22 cellular contexts compared by ENCODE assay signal in the genomic region with DNA sequence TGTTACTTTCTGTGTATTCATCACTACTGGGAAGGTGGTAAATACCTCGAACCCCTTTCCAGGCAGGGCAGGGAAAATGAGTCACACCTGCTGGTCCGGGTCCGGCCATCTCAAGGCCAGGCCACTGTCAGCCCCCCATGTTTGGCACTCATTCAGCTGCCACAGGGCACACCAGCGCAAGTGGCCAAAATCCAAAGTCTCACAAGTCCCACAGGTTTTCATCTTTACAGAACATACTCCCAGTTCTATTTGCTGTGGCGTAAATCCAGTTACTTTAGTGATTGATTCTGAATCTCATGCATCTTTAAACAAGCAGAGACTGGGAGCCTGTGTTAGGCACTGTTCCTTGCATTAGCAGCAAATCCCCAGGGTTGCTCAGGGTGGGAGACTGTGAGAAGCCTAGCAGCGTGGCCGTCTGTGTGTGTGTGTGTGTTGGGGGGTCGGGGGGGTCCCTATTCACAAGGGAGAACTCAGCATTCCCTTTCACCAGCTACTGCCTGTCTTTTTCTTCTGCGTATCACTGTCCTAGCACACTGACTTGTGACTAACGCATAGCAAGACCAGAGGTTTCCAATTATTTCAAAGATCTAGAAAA. TPM values are rescaled to one million over a fixed set of nuclear protein-coding genes. Genes with fewer than 3 reads are reported as not detected.
DNase-seq lines count a peak whose midpoint lies in the region; ATAC-seq and TF ChIP-seq lines count a peak whose summit lies in the region.
"Had no signal": no experiment of that assay in that cellular context is flagged by ENCODE, and none has a peak within 500 bp of the region (broad histone marks: within the 10 kb centered on the region; RNA-seq: fewer than 3 reads in every experiment).

No MANE protein-coding gene starts in this region.

- no peaks in the 10 kb centered on the region for H3K36me3 Mint-ChIP-seq in naive B cell
- H3K36me3 Mint-ChIP-seq in stimulated activated memory B cell treated with anti-CD40 and anti-IgM and Interleukin-4, amounts not matched to agents 10 μg/mL and 1 μg/mL and 100 μg/mL, for 72 hours: no peaks in the 10 kb centered on the region
- no peaks in the 10 kb centered on the region for H3K36me3 Mint-ChIP-seq in activated CD8-positive, alpha-beta memory T cell treated with anti-CD3 and anti-CD28 coated beads, Interleukin-2, amount 10 ng/mL, durations not matched to agents 7 days and 5 days

- peak overlapping the region; percentile 22 for H3K27ac ChIP-seq in WERI-Rb-1
- H3K27ac ChIP-seq: parathyroid adenoma had no signal

- peak overlapping the region; percentile 75; the same call in 1 of the 2 replicates for H3K4me3 ChIP-seq in GM12865 (ENCODE audit: low read depth, low read length)
- H3K4me3 ChIP-seq in WERI-Rb-1 (ENCODE audit: low read depth, low read length): no peak overlapping the region
- H3K4me3 ChIP-seq: skin epidermis had no signal

- POLR2A ChIA-PET in GM10248 (lab: Yijun Ruan, JAX): interaction anchor here (1.1 kb wide), 1 partner anchor 11 kb away, joined by 8 read pairs; no protein-coding TSS in a partner anchor

- H3K27me3 ChIP-seq in WERI-Rb-1 (ENCODE audit: insufficient read depth, low read depth, severe bottlenecking): no peaks in the 10 kb centered on the region

- H3K27ac Mint-ChIP-seq in naive B cell: peak overlapping the region; percentile 36 to 97 (median 73)
- H3K27ac Mint-ChIP-seq in stimulated activated memory B cell treated with anti-CD40 and anti-IgM and Interleukin-4, amounts not matched to agents 10 μg/mL and 1 μg/mL and 100 μg/mL, for 72 hours: peak overlapping the region; percentile 84
- H3K27ac Mint-ChIP-seq in activated CD8-positive, alpha-beta memory T cell treated with anti-CD3 and anti-CD28 coated beads, Interleukin-2, amount 10 ng/mL, durations not matched to agents 7 days and 5 days: no peak overlapping the region

- H3K4me3 Mint-ChIP-seq in naive B cell: peak overlapping the region in 7 of 8 donors; percentile 6 to 99 (median 44)
- H3K4me3 Mint-ChIP-seq in stimulated activated memory B cell treated with anti-CD40 and anti-IgM and Interleukin-4, amounts not matched to agents 10 μg/mL and 1 μg/mL and 100 μg/mL, for 72 hours: no peak overlapping the region
- H3K4me3 Mint-ChIP-seq in activated CD8-positive, alpha-beta memory T cell treated with anti-CD3 and anti-CD28 coated beads, Interleukin-2, amount 10 ng/mL, durations not matched to agents 7 days and 5 days: no peak overlapping the region
- H3K4me3 Mint-ChIP-seq: central memory CD8-positive, alpha-beta T cell had no signal

- H3K9me3 ChIP-seq in WERI-Rb-1 (ENCODE audit: severe bottlenecking): no peaks in the 10 kb centered on the region
- H3K9me3 ChIP-seq: left ventricle myocardium inferior had no signal

- ATAC-seq in naive B cell (ENCODE audit: low read depth in 2 of 2) (no peak), GM18870 (IDR thresholded peaks at IDR 0.05; ENCODE audit: unreplicated experiment) (no peak)
- ATAC-seq in stimulated activated memory B cell treated with anti-CD40 and anti-IgM and Interleukin-4, amounts not matched to agents 10 μg/mL and 1 μg/mL and 100 μg/mL, for 72 hours: no peak
- ATAC-seq in activated CD8-positive, alpha-beta memory T cell treated with anti-CD3 and anti-CD28 coated beads, Interleukin-2, amount 10 ng/mL, durations not matched to agents 7 days and 5 days: no peak

- peaks cover 0 to 4% (median 0%) of the 10 kb centered on the region in 7 donors for H3K9me3 Mint-ChIP-seq in naive B cell
- H3K9me3 Mint-ChIP-seq in stimulated activated memory B cell treated with anti-CD40 and anti-IgM and Interleukin-4, amounts not matched to agents 10 μg/mL and 1 μg/mL and 100 μg/mL, for 72 hours: no peaks in the 10 kb centered on the region
- no peaks in the 10 kb centered on the region for H3K9me3 Mint-ChIP-seq in activated CD8-positive, alpha-beta memory T cell treated with anti-CD3 and anti-CD28 coated beads, Interleukin-2, amount 10 ng/mL, durations not matched to agents 7 days and 5 days (ENCODE audit: low read depth)
- H3K9me3 Mint-ChIP-seq: central memory CD8-positive, alpha-beta T cell had no signal

- CTCF ChIA-PET in activated CD8-positive, alpha-beta memory T cell treated with anti-CD3 and anti-CD28 coated beads, Interleukin-2, amount 10 ng/mL, durations not matched to agents 7 days and 5 days (lab: Charles Lee): no interaction called here
- CTCF ChIA-PET in GM10248 (lab: Yijun Ruan, JAX): interaction anchor here (1.2 to 1.3 kb wide), 2 partner anchors 8 to 11 kb away, joined by 4 to 6 read pairs; no protein-coding TSS in a partner anchor

- H3K4me1 Mint-ChIP-seq in naive B cell: peaks cover 48 to 79% (median 61%) of the 10 kb centered on the region in 3 donors
- H3K4me1 Mint-ChIP-seq in stimulated activated memory B cell treated with anti-CD40 and anti-IgM and Interleukin-4, amounts not matched to agents 10 μg/mL and 1 μg/mL and 100 μg/mL, for 72 hours: peaks cover 48% of the 10 kb centered on the region
- peaks cover 23% of the 10 kb centered on the region for H3K4me1 Mint-ChIP-seq in activated CD8-positive, alpha-beta memory T cell treated with anti-CD3 and anti-CD28 coated beads, Interleukin-2, amount 10 ng/mL, durations not matched to agents 7 days and 5 days

- TF ChIP-seq CTCF in GM12865 (IDR thresholded peaks at IDR 0.05; ENCODE audit: insufficient read depth, low read depth, low read length, missing control alignments) (no peak), WERI-Rb-1 (IDR thresholded peaks at IDR 0.05; ENCODE audit: low read depth, low read length) (no peak), GM10248 (IDR thresholded peaks at IDR 0.05; ENCODE audit: control extremely low read depth, extremely low read depth, low read depth, missing control alignments) (no peak)

- no peaks in the 10 kb centered on the region for H3K27me3 Mint-ChIP-seq in naive B cell
- H3K27me3 Mint-ChIP-seq in stimulated activated memory B cell treated with anti-CD40 and anti-IgM and Interleukin-4, amounts not matched to agents 10 μg/mL and 1 μg/mL and 100 μg/mL, for 72 hours: no peaks in the 10 kb centered on the region
- H3K27me3 Mint-ChIP-seq in activated CD8-positive, alpha-beta memory T cell treated with anti-CD3 and anti-CD28 coated beads, Interleukin-2, amount 10 ng/mL, durations not matched to agents 7 days and 5 days: peaks cover 41% of the 10 kb centered on the region

- no peaks in the 10 kb centered on the region for H3K36me3 ChIP-seq in WERI-Rb-1
- H3K36me3 ChIP-seq: left ventricle myocardium inferior had no signal

- DNase-seq in GM12865 (ENCODE audit: low read depth): no peak
- DNase-seq in WERI-Rb-1: no peak
- no peak for DNase-seq in naive B cell
- DNase-seq in activated CD8-positive, alpha-beta memory T cell treated with anti-CD3 and anti-CD28 coated beads, Interleukin-2, amount 10 ng/mL, durations not matched to agents 7 days and 5 days: no peak
- no peak for DNase-seq in GM10248 (ENCODE audit: extremely low spot score)
- no peak for DNase-seq in NCI-H2171 treated with DMSO at 0.1 percent for 48 hours (lab: John Stamatoyannopoulos, UW)
- DNase-seq: activated CD4-positive, alpha-beta T cell treated with anti-CD3 and anti-CD28 coated beads, Interleukin-2, amount 50 U/mL, for 1 hour; activated effector memory CD4-positive, alpha-beta T cell treated with anti-CD3 and anti-CD28 coated beads, Interleukin-2, amount 50 U/mL, for 16 hours; DMS79; effector CD4-positive, alpha-beta T cell; left ventricle myocardium inferior; NCI-H2029; NCI-H446 treated with DMSO at 0.1 percent for 48 hours; stimulated activated CD4-positive, alpha-beta T cell treated with anti-CD3 and anti-CD28 coated beads, Interleukin-2, amount 100 ng/mL, for 48 hours had no signal

RNA-seq across cellular contexts. Expression of a gene that starts 1.1 kb away (rescaled TPM):
- polyA plus RNA-seq in naive B cell (ENCODE audit: low read depth in 6 of 6): 10 to 100 TPM in 5 of 6 donors, 1 to 10 TPM in 1; 7.5 to 24.8 (median 21.2) TPM
- total RNA-seq in activated CD8-positive, alpha-beta memory T cell treated with anti-CD3 and anti-CD28 coated beads, Interleukin-2, amount 10 ng/mL, durations not matched to agents 7 days and 5 days: not detected

RNA-seq across cellular contexts. Expression of a gene that starts 44.3 kb away (rescaled TPM):
- polyA plus RNA-seq in naive B cell (ENCODE audit: low read depth in 6 of 6): not detected
- total RNA-seq in activated CD8-positive, alpha-beta memory T cell treated with anti-CD3 and anti-CD28 coated beads, Interleukin-2, amount 10 ng/mL, durations not matched to agents 7 days and 5 days: not detected
- total RNA-seq: fibroblast of lung, left ventricle myocardium inferior, subcutaneous adipose tissue had no signal
- polyA plus RNA-seq: AG04450, fibroblast of lung had no signal

RNA-seq across cellular contexts. Expression of a gene that starts 58.4 kb away (rescaled TPM):
- polyA plus RNA-seq in naive B cell (ENCODE audit: low read depth in 6 of 6): 10 to 100 TPM in 1 of 6 donors, 1 to 10 TPM in 2, under 1 TPM in 3; 0.31 to 10.3 (median 0.99) TPM
- 1 to 10 TPM; 3.6 to 4.5 TPM for total RNA-seq in activated CD8-positive, alpha-beta memory T cell treated with anti-CD3 and anti-CD28 coated beads, Interleukin-2, amount 10 ng/mL, durations not matched to agents 7 days and 5 days

Comparison
In these comparisons a context has a peak if more than half of its experiments do, and no peak if none do; other contexts are left out.
1. H3K4me3 Mint-ChIP-seq: peak in naive B cell (7 of 8); none in stimulated activated memory B cell treated with anti-CD40 and anti-IgM and Interleukin-4, amounts not matched to agents 10 μg/mL and 1 μg/mL and 100 μg/mL, for 72 hours (single experiment) and activated CD8-positive, alpha-beta memory T cell treated with anti-CD3 and anti-CD28 coated beads, Interleukin-2, amount 10 ng/mL, durations not matched to agents 7 days and 5 days (single experiment).